In genomic region chr16:31428277-31428597, GRCh38 we compare ENCODE assay signal across 12 cellular contexts. TPM values are rescaled to one million over a fixed set of nuclear protein-coding genes. Genes with fewer than 3 reads are reported as not detected.
A peak's percentile ranks its signal among the peaks of the same experiment; 100 is the strongest.
DNase-seq lines count a peak whose midpoint lies in the region; ATAC-seq, FAIRE-seq and TF ChIP-seq lines count a peak whose summit lies in the region.
"Had no signal": no experiment of that assay in that cellular context is flagged by ENCODE, and none has a peak within 500 bp of the region (broad histone marks: within the 10 kb centered on the region; RNA-seq: fewer than 3 reads in every experiment).

COX6A2 (minus strand) TSS chr16:31428360; CDS start chr16:31428325, 35 bp downstream.

- TF ChIP-seq EP300 in K562 (IDR thresholded peaks at IDR 0.05; ENCODE audit: low read length) = no peak

- BruUV-seq in K562 (replicated peaks; lab: Mats Ljungman, UMichigan) = no TSS peak
- BruUV-seq in Calu3 (replicated peaks; lab: Mats Ljungman, UMichigan) = no TSS peak

- H3K4me1 Mint-ChIP-seq in Calu3 (ENCODE audit: low read depth, unreplicated experiment) = no peaks in the 10 kb centered on the region

- 0 out of 2 replicates have a peak within 1 kb of the TSS, but pooled peaks have one; percentile 3 for H3K4me2 ChIP-seq in K562 (ENCODE audit: insufficient read depth, low read length)

- H3K4me1 ChIP-seq in K562 (replicated peaks in 1 of 2; ENCODE audit: control insufficient read depth in 2 of 2, insufficient read depth in 2 of 2, low read length in 2 of 2) (peaks cover 0 to 13% of the 10 kb centered on the region in 2 experiments; a peak in 2 of 5 replicates), iPS-15b (ENCODE audit: control insufficient read depth, insufficient read depth, low read length) (peaks cover 5% of the 10 kb centered on the region)

- no peak within 1 kb of the TSS for H3K27ac Mint-ChIP-seq in Calu3 (ENCODE audit: unreplicated experiment)

- CTCF ChIA-PET in K562 (lab: Yijun Ruan, JAX; ENCODE audit: low intra/inter-chr PET ratio) = no interaction called here
- CTCF ChIA-PET in Calu3 (lab: Charles Lee) = no interaction called here

- no peak for TF ChIP-seq RAD21 in K562 (CRISPR knock-in tag; conservative IDR thresholded peaks at IDR 0.05 in 1 of 2, IDR thresholded peaks at IDR 0.05 in 1 of 2)

- H3K79me2 ChIP-seq in K562 (ENCODE audit: control insufficient read depth, insufficient read depth, low read length) = no peaks in the 10 kb centered on the region

- H3K36me3 ChIP-seq in K562 (ENCODE audit: control insufficient read depth, insufficient read depth, low read length) (no peaks in the 10 kb centered on the region), iPS-15b (ENCODE audit: control insufficient read depth, insufficient read depth, low read length) (no peaks in the 10 kb centered on the region)

- in situ Hi-C loops in G401 (cut with HindIII; ENCODE audit: low sequenced_read_pairs) (no loop called here), K562 (cut with MboI) (loop anchor here (25.0 kb wide), 1 partner anchor 441 kb away; the partner anchor contains the start of gene HSD3B7)

- POLR2A ChIA-PET in K562 (lab: Yijun Ruan, JAX) = interaction anchor here (0.6 to 0.9 kb wide), 2 partner anchors 220 to 443 kb away, joined by 3 read pairs; partner anchors contain the start of gene HSD3B7

- TF ChIP-seq POLR2A in K562 (conservative IDR thresholded peaks at IDR 0.05) (no peak), H54 (IDR thresholded peaks at IDR 0.05; ENCODE audit: low read depth, low read length) (no peak)

- H3K4me3 ChIP-seq in K562 (no peak within 1 kb of the TSS), iPS-15b (ENCODE audit: low read depth, low read length) (peak within 1 kb of the TSS; percentile 13), skeletal muscle cell (ENCODE audit: low read depth, low read length) (peak within 1 kb of the TSS; percentile 34)

- no peak for FAIRE-seq in K562 (lab: Jason Lieb, UNC)
- FAIRE-seq in H54 (lab: Jason Lieb, UNC) = no peak

- H3K9me3 ChIP-seq in K562 (replicated peaks; ENCODE audit: control insufficient read depth, insufficient read depth, low read depth, low read length) (no peaks in the 10 kb centered on the region), iPS-15b (ENCODE audit: control insufficient read depth, insufficient read depth, low read length) (peaks cover 4% of the 10 kb centered on the region)

- no peak within 1 kb of the TSS for H3K4me3 Mint-ChIP-seq in Calu3 (ENCODE audit: low read depth, unreplicated experiment)

- H3K9me1 ChIP-seq in K562 (ENCODE audit: control insufficient read depth, insufficient read depth, low read length) = no peaks in the 10 kb centered on the region

- no peak within 1 kb of the TSS for H3K27ac ChIP-seq in K562 (ENCODE audit: extremely low read depth, low read depth, low read length)

- H3K9me3 Mint-ChIP-seq in Calu3 (ENCODE audit: low read depth, unreplicated experiment) = peaks cover 2% of the 10 kb centered on the region

- intact Hi-C loops in K562 (cut with micrococcal nuclease) = no loop called here
- intact Hi-C loops in Calu3 (cut with micrococcal nuclease; ENCODE audit: unreplicated experiment) = no loop called here

- peaks cover 9% of the 10 kb centered on the region for H3K36me3 Mint-ChIP-seq in Calu3 (ENCODE audit: insufficient read depth, unreplicated experiment)

- H3K9ac ChIP-seq in K562 (ENCODE audit: insufficient read depth in 1 of 2, low read depth in 2 of 2, low read length in 2 of 2) (no peak within 1 kb of the TSS; a peak in 1 of 4 replicates), iPS-15b (ENCODE audit: low read depth, low read length) (no peak within 1 kb of the TSS)

- WGBS in K562 (ENCODE audit: insufficient coverage, low coverage, missing lambda C conversion rate) = 27% methylated on average over 5 of the region's 7 CpGs

- no peak for TF ChIP-seq CTCF in K562 (IDR thresholded peaks at IDR 0.05 in 2 of 3, conservative IDR thresholded peaks at IDR 0.05 in 1 of 3; ENCODE audit: insufficient read depth in 2 of 3, low read depth in 1 of 3, low read length in 3 of 3)
- TF ChIP-seq CTCF in GM20000 (IDR thresholded peaks at IDR 0.05; ENCODE audit: extremely low read depth, missing control alignments) = no peak
- TF ChIP-seq CTCF in Calu3 (IDR thresholded peaks at IDR 0.05; ENCODE audit: unreplicated experiment) = no peak

- H4K20me1 ChIP-seq in K562 (replicated peaks; ENCODE audit: control insufficient read depth, insufficient read depth, low read length) = no peaks in the 10 kb centered on the region

- peak within 1 kb of the TSS; percentile 73 for H2AFZ ChIP-seq in K562 (ENCODE audit: low read depth, low read length)

- H3K27me3 Mint-ChIP-seq in Calu3 (ENCODE audit: unreplicated experiment) = peaks cover 62% of the 10 kb centered on the region

- H3K27me3 ChIP-seq in K562 (ENCODE audit: control insufficient read depth in 2 of 2, insufficient read depth in 2 of 2, low read length in 2 of 2) (peaks cover 8 to 16% of the 10 kb centered on the region in 2 experiments; a peak in 4 of 5 replicates), iPS-15b (ENCODE audit: control insufficient read depth, insufficient read depth, low read length) (peaks cover 35% of the 10 kb centered on the region)

- ATAC-seq in K562 = no peak

- DNase-seq in G401 (ENCODE audit: low spot score) = peak; percentile 21
- no peak for DNase-seq in K562 (ENCODE audit: extremely low read depth in 1 of 4, low spot score in 3 of 4)
- DNase-seq in skeletal muscle cell (ENCODE audit: low read depth) = no peak
- DNase-seq in GM20000 (ENCODE audit: low spot score) = no peak
- DNase-seq in H54 (ENCODE audit: insufficient read length, low spot score) = no peak
- DNase-seq in Calu3 = no peak
- DNase-seq in cortex of kidney (lab: John Stamatoyannopoulos, UW) = no peak
- DNase-seq: DMS53; stimulated activated CD4-positive, alpha-beta T cell treated with anti-CD3 and anti-CD28 coated beads, Interleukin-2, amount 100 ng/mL, for 48 hours had no signal

TF ChIP-seq in K562, 482 proteins besides CTCF, POLR2A, EP300 and RAD21:
- TF ChIP-seq LARP7 (IDR thresholded peaks at IDR 0.05) (no peak), SFPQ (IDR thresholded peaks at IDR 0.05; ENCODE audit: low read depth, low read length) (no peak), SIX5 (IDR thresholded peaks at IDR 0.05; ENCODE audit: borderline replicate concordance in 1 of 2, insufficient read depth in 1 of 2, low read depth in 1 of 2, low read length in 2 of 2) (no peak), RBM17 (IDR thresholded peaks at IDR 0.05; ENCODE audit: borderline replicate concordance, low read depth, low read length) (no peak), ZNF699 (CRISPR knock-in tag; IDR thresholded peaks at IDR 0.05; ENCODE audit: insufficient replicate concordance) (no peak), ATF2 (CRISPR knock-in tag; IDR thresholded peaks at IDR 0.05) (no peak), TFAM (CRISPR knock-in tag; conservative IDR thresholded peaks at IDR 0.05) (no peak), MBD2 (IDR thresholded peaks at IDR 0.05; ENCODE audit: borderline replicate concordance, low read depth) (no peak), ZNF57 (CRISPR knock-in tag; IDR thresholded peaks at IDR 0.05) (no peak), MTA3 (IDR thresholded peaks at IDR 0.05; ENCODE audit: borderline replicate concordance) (no peak), HDAC1 (IDR thresholded peaks at IDR 0.05) (no peak), LEF1 (IDR thresholded peaks at IDR 0.05) (no peak)

RNA-seq across cellular contexts. Expression of gene COX6A2, which starts in this region (rescaled TPM):
- total RNA-seq in G401 (2014; rRNA removed; shearing (Covaris generic)) = not detected in 2 replicates
- not detected in 2 replicates for total RNA-seq in K562 (2011; cell fraction: chromatin; rRNA removed; ENCODE audit: low replicate concordance)
- total RNA-seq in K562 (2011; cell fraction: nucleolus; rRNA removed) = not detected in 2 replicates
- total RNA-seq in K562 (2011; cell fraction: nucleoplasm; rRNA removed) = not detected in 2 replicates
- total RNA-seq in K562 (2014; rRNA removed) (not detected in 2 replicates), K562 (2014; rRNA removed; fragmentation: Illumina TruSeq; extraction: Trizol) (not detected in 2 replicates), K562 (2015; rRNA removed; fragmentation: Illumina TruSeq; extraction: Trizol) (not detected in 2 replicates), K562 (2021) (not detected in 2 replicates), Calu3 (2022) (not detected in 2 replicates)
- polyA plus RNA-seq in K562 (2011; rRNA removed) (not detected in 2 replicates), K562 (2014; fragmentation: Illumina TruSeq; extraction: Trizol) (not detected in 2 replicates), K562 (2014; fragmentation: Nextera tagmentation; extraction: Ambion mirVana) (not detected), K562 (2014; rRNA removed) (not detected in 2 replicates)
- polyA plus RNA-seq in K562 (2011; cell fraction: cytosol; rRNA removed) = not detected in 2 replicates
- not detected in 2 replicates for polyA plus RNA-seq in K562 (2011; cell fraction: nucleus; rRNA removed)
- polyA plus RNA-seq in K562 (2012) = not detected in 2 replicates
- polyA minus RNA-seq in K562 (2011; rRNA and poly(A)+ RNA removed) = not detected in 2 replicates
- not detected in 2 replicates for polyA minus RNA-seq in K562 (2011; cell fraction: cytosol; rRNA and poly(A)+ RNA removed)
- polyA minus RNA-seq in K562 (2011; cell fraction: nucleus; rRNA and poly(A)+ RNA removed) = not detected in 2 replicates
- total RNA-seq: lower leg skin, SK-MEL-5 had no signal

Comparison
In these comparisons a context has a peak if more than half of its experiments do, and no peak if none do; other contexts are left out.
1. Peak in DNase-seq in G401; RNA of the gene not detected or under 1 TPM.